7 cellular contexts compared by ENCODE assay signal in genomic region chr1:21295059-21295401, GRCh38. TPM values are rescaled to one million over a fixed set of nuclear protein-coding genes. Genes with fewer than 3 reads are reported as not detected.
DNase-seq lines count a peak whose midpoint lies in the region; ATAC-seq and TF ChIP-seq lines count a peak whose summit lies in the region.

No MANE protein-coding gene starts in this region.

- DNase-seq in activated CD4-positive, alpha-beta T cell treated with anti-CD3 and anti-CD28 coated beads for 24 hours (ENCODE audit: low read depth in 2 of 2): peak; percentile 38 to 43
- DNase-seq in foreskin keratinocyte (no peak), putamen (ENCODE audit: low spot score) (no peak), GM10266 (ENCODE audit: extremely low spot score) (no peak)
- DNase-seq in stimulated activated naive CD8-positive, alpha-beta T cell treated with anti-CD3 and anti-CD28 coated beads, Interleukin-15, amount 100 ng/mL, for 72 hours: peak; percentile 52 to 70

- no peaks in the 10 kb centered on the region for H3K9me3 Mint-ChIP-seq in stimulated activated naive CD8-positive, alpha-beta T cell treated with anti-CD3 and anti-CD28 coated beads, Interleukin-15, amount 100 ng/mL, for 72 hours

- ATAC-seq in HG03442 (IDR thresholded peaks at IDR 0.05; ENCODE audit: unreplicated experiment) (peak; percentile 2), foreskin keratinocyte (peak; percentile 29), HG03045 (IDR thresholded peaks at IDR 0.05; ENCODE audit: unreplicated experiment) (no peak)
- ATAC-seq in stimulated activated naive CD8-positive, alpha-beta T cell treated with anti-CD3 and anti-CD28 coated beads, Interleukin-15, amount 100 ng/mL, for 72 hours: peak; percentile 61

- H3K27me3 Mint-ChIP-seq in stimulated activated naive CD8-positive, alpha-beta T cell treated with anti-CD3 and anti-CD28 coated beads, Interleukin-15, amount 100 ng/mL, for 72 hours: no peaks in the 10 kb centered on the region

- TF ChIP-seq CTCF in foreskin keratinocyte (conservative IDR thresholded peaks at IDR 0.05): no peak
- TF ChIP-seq CTCF in GM10266 (IDR thresholded peaks at IDR 0.05; ENCODE audit: control insufficient read depth, insufficient read depth, low read depth, missing control alignments): no peak

- H3K27ac ChIP-seq in foreskin keratinocyte: peak overlapping the region; percentile 42

- no peaks in the 10 kb centered on the region for H3K27me3 ChIP-seq in foreskin keratinocyte

- H3K4me3 Mint-ChIP-seq in stimulated activated naive CD8-positive, alpha-beta T cell treated with anti-CD3 and anti-CD28 coated beads, Interleukin-15, amount 100 ng/mL, for 72 hours: peak overlapping the region; percentile 77 to 78

- H3K4me1 Mint-ChIP-seq in stimulated activated naive CD8-positive, alpha-beta T cell treated with anti-CD3 and anti-CD28 coated beads, Interleukin-15, amount 100 ng/mL, for 72 hours: peaks cover 96% of the 10 kb centered on the region

- H3K27ac Mint-ChIP-seq in stimulated activated naive CD8-positive, alpha-beta T cell treated with anti-CD3 and anti-CD28 coated beads, Interleukin-15, amount 100 ng/mL, for 72 hours: peak overlapping the region; percentile 94 to 97

- peaks cover 7% of the 10 kb centered on the region for H3K4me1 ChIP-seq in foreskin keratinocyte

RNA-seq across cellular contexts. Expression of gene ECE1, which starts 4.8 kb away (rescaled TPM):
- total RNA-seq in foreskin keratinocyte: 51.1 and 63.5 TPM in 2 replicates
- 28.0 and 34.0 TPM in 2 replicates for polyA plus RNA-seq in foreskin keratinocyte

Comparison
In these comparisons a context has a peak if more than half of its experiments do, and no peak if none do; other contexts are left out.
1. DNase-seq: peak in activated CD4-positive, alpha-beta T cell treated with anti-CD3 and anti-CD28 coated beads for 24 hours (2 of 2) and stimulated activated naive CD8-positive, alpha-beta T cell treated with anti-CD3 and anti-CD28 coated beads, Interleukin-15, amount 100 ng/mL, for 72 hours (2 of 2); none in foreskin keratinocyte (0 of 2), putamen (single experiment) and GM10266 (single experiment).